1 cellular context compared by ENCODE assay signal in the genomic region with DNA sequence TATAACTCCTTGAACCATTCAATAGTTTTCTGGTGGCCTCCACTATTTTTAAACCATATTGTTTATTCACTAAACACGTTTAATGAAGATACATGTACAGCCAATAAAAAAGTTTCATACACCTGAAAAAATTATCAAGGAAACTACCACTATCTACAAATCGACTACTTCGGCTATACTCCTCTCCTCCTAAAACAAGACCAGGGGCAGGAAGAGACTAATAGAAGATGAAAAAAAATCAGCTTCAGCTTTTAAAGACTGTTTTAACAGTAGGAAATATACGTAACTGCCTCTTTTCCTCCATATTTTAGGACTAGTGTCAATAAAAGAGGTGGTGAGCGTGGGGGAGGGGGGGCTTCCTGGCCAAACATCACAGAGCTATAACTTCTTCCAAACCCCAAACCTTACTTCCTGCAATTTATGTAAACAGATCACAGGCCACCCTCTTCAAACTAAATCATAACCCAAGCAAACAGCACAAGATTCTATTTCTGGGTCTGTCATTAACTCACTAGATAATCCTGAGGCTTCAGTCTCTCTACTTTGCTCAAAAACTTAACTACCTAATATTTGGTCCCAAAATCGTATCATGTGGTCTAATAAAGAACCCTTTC.
TF ChIP-seq lines count a peak whose summit lies in the region.

No MANE protein-coding gene starts in this region.

TF ChIP-seq in K562, 482 proteins besides CTCF, POLR2A, EP300 and RAD21 (continued from another document):
- TF ChIP-seq HMBOX1 (IDR thresholded peaks at IDR 0.05) (peak; percentile 72), ZNF507 (tag; conservative IDR thresholded peaks at IDR 0.05) (no peak)
- TF ChIP-seq, protein P1, sequence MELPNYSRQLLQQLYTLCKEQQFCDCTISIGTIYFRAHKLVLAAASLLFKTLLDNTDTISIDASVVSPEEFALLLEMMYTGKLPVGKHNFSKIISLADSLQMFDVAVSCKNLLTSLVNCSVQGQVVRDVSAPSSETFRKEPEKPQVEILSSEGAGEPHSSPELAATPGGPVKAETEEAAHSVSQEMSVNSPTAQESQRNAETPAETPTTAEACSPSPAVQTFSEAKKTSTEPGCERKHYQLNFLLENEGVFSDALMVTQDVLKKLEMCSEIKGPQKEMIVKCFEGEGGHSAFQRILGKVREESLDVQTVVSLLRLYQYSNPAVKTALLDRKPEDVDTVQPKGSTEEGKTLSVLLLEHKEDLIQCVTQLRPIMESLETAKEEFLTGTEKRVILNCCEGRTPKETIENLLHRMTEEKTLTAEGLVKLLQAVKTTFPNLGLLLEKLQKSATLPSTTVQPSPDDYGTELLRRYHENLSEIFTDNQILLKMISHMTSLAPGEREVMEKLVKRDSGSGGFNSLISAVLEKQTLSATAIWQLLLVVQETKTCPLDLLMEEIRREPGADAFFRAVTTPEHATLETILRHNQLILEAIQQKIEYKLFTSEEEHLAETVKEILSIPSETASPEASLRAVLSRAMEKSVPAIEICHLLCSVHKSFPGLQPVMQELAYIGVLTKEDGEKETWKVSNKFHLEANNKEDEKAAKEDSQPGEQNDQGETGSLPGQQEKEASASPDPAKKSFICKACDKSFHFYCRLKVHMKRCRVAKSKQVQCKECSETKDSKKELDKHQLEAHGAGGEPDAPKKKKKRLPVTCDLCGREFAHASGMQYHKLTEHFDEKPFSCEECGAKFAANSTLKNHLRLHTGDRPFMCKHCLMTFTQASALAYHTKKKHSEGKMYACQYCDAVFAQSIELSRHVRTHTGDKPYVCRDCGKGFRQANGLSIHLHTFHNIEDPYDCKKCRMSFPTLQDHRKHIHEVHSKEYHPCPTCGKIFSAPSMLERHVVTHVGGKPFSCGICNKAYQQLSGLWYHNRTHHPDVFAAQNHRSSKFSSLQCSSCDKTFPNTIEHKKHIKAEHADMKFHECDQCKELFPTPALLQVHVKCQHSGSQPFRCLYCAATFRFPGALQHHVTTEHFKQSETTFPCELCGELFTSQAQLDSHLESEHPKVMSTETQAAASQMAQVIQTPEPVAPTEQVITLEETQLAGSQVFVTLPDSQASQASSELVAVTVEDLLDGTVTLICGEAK (IDR thresholded peaks at IDR 0.05): 0 out of 2 replicates have a peak, but pooled peaks have one; percentile 27
- TF ChIP-seq, protein P1 (CRISPR knock-in tag; IDR thresholded peaks at IDR 0.05): no peak
- TF ChIP-seq, protein P2, sequence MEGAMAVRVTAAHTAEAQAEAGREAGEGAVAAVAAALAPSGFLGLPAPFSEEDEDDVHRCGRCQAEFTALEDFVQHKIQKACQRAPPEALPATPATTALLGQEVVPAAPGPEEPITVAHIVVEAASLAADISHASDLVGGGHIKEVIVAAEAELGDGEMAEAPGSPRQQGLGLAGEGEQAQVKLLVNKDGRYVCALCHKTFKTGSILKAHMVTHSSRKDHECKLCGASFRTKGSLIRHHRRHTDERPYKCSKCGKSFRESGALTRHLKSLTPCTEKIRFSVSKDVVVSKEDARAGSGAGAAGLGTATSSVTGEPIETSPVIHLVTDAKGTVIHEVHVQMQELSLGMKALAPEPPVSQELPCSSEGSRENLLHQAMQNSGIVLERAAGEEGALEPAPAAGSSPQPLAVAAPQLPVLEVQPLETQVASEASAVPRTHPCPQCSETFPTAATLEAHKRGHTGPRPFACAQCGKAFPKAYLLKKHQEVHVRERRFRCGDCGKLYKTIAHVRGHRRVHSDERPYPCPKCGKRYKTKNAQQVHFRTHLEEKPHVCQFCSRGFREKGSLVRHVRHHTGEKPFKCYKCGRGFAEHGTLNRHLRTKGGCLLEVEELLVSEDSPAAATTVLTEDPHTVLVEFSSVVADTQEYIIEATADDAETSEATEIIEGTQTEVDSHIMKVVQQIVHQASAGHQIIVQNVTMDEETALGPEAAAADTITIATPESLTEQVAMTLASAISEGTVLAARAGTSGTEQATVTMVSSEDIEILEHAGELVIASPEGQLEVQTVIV (CRISPR knock-in tag; IDR thresholded peaks at IDR 0.05; ENCODE audit: borderline replicate concordance): no peak
